2 cellular contexts compared by ENCODE assay signal in genomic region chr3:167929937-167930336, GRCh38.
TF ChIP-seq lines count a peak whose summit lies in the region.

No MANE protein-coding gene starts in this region.

TF ChIP-seq in SK-N-SH treated with all-trans-retinoic acid at 6 μM for 48 hours, 23 proteins besides CTCF, POLR2A, EP300 and RAD21 (continued from another document):
- TF ChIP-seq TOX (CRISPR knock-in tag; IDR thresholded peaks at IDR 0.05; ENCODE audit: borderline replicate concordance): no peak
- TF ChIP-seq TCF4 (CRISPR knock-in tag; IDR thresholded peaks at IDR 0.05; ENCODE audit: borderline replicate concordance): no peak
- TF ChIP-seq SNAI2 (CRISPR knock-in tag; IDR thresholded peaks at IDR 0.05): no peak
- no peak for TF ChIP-seq CSRNP3 (CRISPR knock-in tag; IDR thresholded peaks at IDR 0.05)
- no peak for TF ChIP-seq PATZ1 (CRISPR knock-in tag; IDR thresholded peaks at IDR 0.05; ENCODE audit: borderline replicate concordance)
- TF ChIP-seq RARB (CRISPR knock-in tag; IDR thresholded peaks at IDR 0.05): no peak
- TF ChIP-seq CSDC2 (CRISPR knock-in tag; IDR thresholded peaks at IDR 0.05): no peak
- no peak for TF ChIP-seq ZFP3 (CRISPR knock-in tag; IDR thresholded peaks at IDR 0.05)
- no peak for TF ChIP-seq TSHZ2 (CRISPR knock-in tag; IDR thresholded peaks at IDR 0.05)
TF ChIP-seq in SK-N-SH treated with all-trans-retinoic acid at 6 μM for 48 hours: peak in this region for 0.

TF ChIP-seq in SK-N-SH, 30 proteins besides CTCF, POLR2A, EP300 and RAD21 (continued from another document):
- TF ChIP-seq USF2 (IDR thresholded peaks at IDR 0.05; ENCODE audit: borderline replicate concordance, low read depth, low read length) (no peak), RCOR1 (IDR thresholded peaks at IDR 0.05; ENCODE audit: low read length) (no peak), FOXM1 (IDR thresholded peaks at IDR 0.05; ENCODE audit: low read depth) (no peak), NRF1 (IDR thresholded peaks at IDR 0.05; ENCODE audit: low read depth, low read length) (no peak), SIN3A (IDR thresholded peaks at IDR 0.05; ENCODE audit: borderline replicate concordance, low read depth, low read length) (no peak), MXI1 (IDR thresholded peaks at IDR 0.05; ENCODE audit: low read depth, low read length) (no peak), REST (IDR thresholded peaks at IDR 0.05; ENCODE audit: low read depth, low read length) (no peak), JUND (IDR thresholded peaks at IDR 0.05) (no peak), PBX3 (IDR thresholded peaks at IDR 0.05) (no peak), POLR2AphosphoS5 (IDR thresholded peaks at IDR 0.05; ENCODE audit: low read depth, low read length) (no peak), MAX (IDR thresholded peaks at IDR 0.05; ENCODE audit: low read depth) (no peak), CHD2 (IDR thresholded peaks at IDR 0.05; ENCODE audit: low read length, partially characterized antibody) (no peak), GABPA (IDR thresholded peaks at IDR 0.05; ENCODE audit: low read depth) (no peak)
